ENCODE assay signal across 14 cellular contexts in genomic region chr17:57530508-57530907, GRCh38.
DNase-seq lines count a peak whose midpoint lies in the region; ATAC-seq, FAIRE-seq and TF ChIP-seq lines count a peak whose summit lies in the region.
"Had no signal": no experiment of that assay in that cellular context is flagged by ENCODE, and none has a peak within 500 bp of the region (broad histone marks: within the 10 kb centered on the region; RNA-seq: fewer than 3 reads in every experiment).

No MANE protein-coding gene starts in this region.

- H3K4me3 Mint-ChIP-seq in Calu3 (ENCODE audit: low read depth, unreplicated experiment) = no peak overlapping the region

- no peaks in the 10 kb centered on the region for H3K9me3 ChIP-seq in parathyroid adenoma (ENCODE audit: control insufficient read depth, low read length)
- H3K9me3 ChIP-seq: body of pancreas had no signal

- intact Hi-C loops in Calu3 (cut with micrococcal nuclease; ENCODE audit: unreplicated experiment) = no loop called here

- CTCF ChIA-PET in Calu3 (lab: Charles Lee) = no interaction called here

- no peak overlapping the region for H3K9ac ChIP-seq in parathyroid adenoma

- peak overlapping the region; percentile 53 for H3K4me2 ChIP-seq in parathyroid adenoma (ENCODE audit: low read length)

- H2AFZ ChIP-seq in parathyroid adenoma = no peak overlapping the region

- H3K4me1 Mint-ChIP-seq in Calu3 (ENCODE audit: low read depth, unreplicated experiment) = no peaks in the 10 kb centered on the region

- ATAC-seq in GM18519 (IDR thresholded peaks at IDR 0.05; ENCODE audit: low FRiP score, unreplicated experiment) (no peak), HG03342 (IDR thresholded peaks at IDR 0.05; ENCODE audit: unreplicated experiment) (no peak)
- ATAC-seq: body of pancreas, foreskin keratinocyte had no signal

- H3K4me3 ChIP-seq in bronchial epithelial cell (ENCODE audit: low read depth, low read length) = no peak overlapping the region
- no peak overlapping the region for H3K4me3 ChIP-seq in parathyroid adenoma (ENCODE audit: low read depth, low read length)
- H3K4me3 ChIP-seq: body of pancreas, lung had no signal

- H3K36me3 Mint-ChIP-seq in Calu3 (ENCODE audit: insufficient read depth, unreplicated experiment) = no peaks in the 10 kb centered on the region

- DNase-seq in DMS53 (lab: John Stamatoyannopoulos, UW) (peak; percentile 12), DMS53 treated with DMSO at 0.1 percent for 48 hours (lab: John Stamatoyannopoulos, UW; ENCODE audit: unreplicated experiment) (no peak), NCI-H1417 treated with DMSO at 0.1 percent for 48 hours (lab: John Stamatoyannopoulos, UW) (peak; percentile 33), bronchial epithelial cell (ENCODE audit: low read depth) (peak; percentile 21), Calu3 (no peak)
- DNase-seq: activated CD8-positive, alpha-beta memory T cell treated with anti-CD3 and anti-CD28 coated beads for 24 hours; body of pancreas; foreskin keratinocyte; NCI-H2029 treated with DMSO at 0.1 percent for 48 hours; SHP77 treated with DMSO at 0.1 percent for 48 hours had no signal

- peaks cover 34% of the 10 kb centered on the region for H3K79me2 ChIP-seq in parathyroid adenoma

- peaks cover 86% of the 10 kb centered on the region for H3K4me1 ChIP-seq in parathyroid adenoma

- peaks cover 2% of the 10 kb centered on the region for H3K36me3 ChIP-seq in bronchial epithelial cell (ENCODE audit: control insufficient read depth, insufficient read depth, low read length)
- H3K36me3 ChIP-seq in parathyroid adenoma (ENCODE audit: control insufficient read depth, insufficient read depth, low read length) = no peaks in the 10 kb centered on the region

- no TSS peak for BruUV-seq in Calu3 (replicated peaks; lab: Mats Ljungman, UMichigan)

- no peaks in the 10 kb centered on the region for H3K27me3 ChIP-seq in bronchial epithelial cell (ENCODE audit: control insufficient read depth, insufficient read depth, low read length)
- no peaks in the 10 kb centered on the region for H3K27me3 ChIP-seq in parathyroid adenoma (ENCODE audit: control insufficient read depth, insufficient read depth, low read length)
- H3K27me3 ChIP-seq: body of pancreas, foreskin keratinocyte had no signal

- no peak overlapping the region for H3K27ac Mint-ChIP-seq in Calu3 (ENCODE audit: unreplicated experiment)

- H3K27ac ChIP-seq in parathyroid adenoma = peak overlapping the region; percentile 96
- H3K27ac ChIP-seq: foreskin keratinocyte had no signal

- no peaks in the 10 kb centered on the region for H3K9me3 Mint-ChIP-seq in Calu3 (ENCODE audit: low read depth, unreplicated experiment)

- FAIRE-seq in bronchial epithelial cell (lab: Jason Lieb, UNC) = no peak

- no peak for TF ChIP-seq CTCF in bronchial epithelial cell (IDR thresholded peaks at IDR 0.05; ENCODE audit: insufficient read depth, low read length, severe bottlenecking)
- TF ChIP-seq CTCF in parathyroid adenoma (IDR thresholded peaks at IDR 0.05) = no peak
- no peak for TF ChIP-seq CTCF in Calu3 (IDR thresholded peaks at IDR 0.05; ENCODE audit: unreplicated experiment)

- no peaks in the 10 kb centered on the region for H3K27me3 Mint-ChIP-seq in Calu3 (ENCODE audit: unreplicated experiment)

Comparison
In these comparisons a context has a peak if more than half of its experiments do, and no peak if none do; other contexts are left out.
1. DNase-seq: peak in DMS53 (single experiment), NCI-H1417 treated with DMSO at 0.1 percent for 48 hours (single experiment) and bronchial epithelial cell (single experiment); none in DMS53 treated with DMSO at 0.1 percent for 48 hours (single experiment) and Calu3 (single experiment).